ENCODE assay signal across 8 cellular contexts in the genomic region with DNA sequence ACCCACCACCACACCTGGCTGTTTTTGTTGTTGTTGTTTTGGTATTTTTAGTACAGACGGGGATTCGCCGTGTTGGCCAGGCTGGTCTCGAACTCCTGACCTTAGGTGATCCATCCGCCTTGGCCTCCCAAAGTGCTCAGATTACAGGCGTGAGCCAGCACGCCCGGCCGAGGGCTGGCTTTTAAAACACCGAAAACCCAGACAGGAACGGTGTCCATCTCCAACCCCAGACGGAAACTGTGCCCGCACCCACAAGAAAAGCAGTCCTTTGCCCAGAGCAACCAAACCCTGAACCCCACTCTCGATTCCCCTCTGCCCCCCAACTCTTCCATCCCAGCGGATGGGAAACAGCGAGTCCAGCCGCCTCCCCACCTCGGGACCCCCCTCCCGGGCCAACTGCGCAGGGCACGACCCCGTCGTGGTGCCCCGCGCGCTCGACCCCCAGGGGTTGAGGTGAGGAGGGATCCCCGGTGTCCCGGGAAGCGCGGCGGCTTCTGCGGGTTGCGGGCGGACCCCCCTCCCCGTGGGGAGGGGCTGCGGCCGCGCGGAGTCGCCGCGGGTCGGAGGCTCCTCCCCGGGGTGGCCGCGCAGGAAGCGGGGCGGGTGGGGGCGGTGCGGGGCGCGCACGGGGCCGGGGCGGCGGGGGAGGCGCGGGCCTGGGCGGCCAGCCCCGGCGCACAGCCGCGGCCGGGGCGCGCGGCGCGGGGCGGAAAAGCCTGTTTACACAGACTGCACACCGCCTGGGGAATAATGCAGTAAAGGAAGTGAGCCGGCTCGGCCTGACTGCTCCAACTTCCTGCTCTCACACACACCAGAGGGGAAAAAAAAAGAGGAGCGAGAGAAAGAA. TPM values are rescaled to one million over a fixed set of nuclear protein-coding genes. Genes with fewer than 3 reads are reported as not detected.
DNase-seq lines count a peak whose midpoint lies in the region; ATAC-seq, FAIRE-seq and TF ChIP-seq lines count a peak whose summit lies in the region.

Gene ELK3, plus strand, starts transcription at position 651 of the 847 bp plus-strand sequence.

- ATAC-seq in GM19372 (IDR thresholded peaks at IDR 0.05; ENCODE audit: low read depth, unreplicated experiment) (peak; percentile 41), HG03571 (IDR thresholded peaks at IDR 0.05; ENCODE audit: unreplicated experiment) (peak; percentile 44), natural killer cell (peak; percentile 51 to 73 (median 72))

- TF ChIP-seq EP300 in transverse colon (IDR thresholded peaks at IDR 0.05; ENCODE audit: low read depth), result no peak

- 8% methylated on average over 49 of the region's 75 CpGs; no CpG with 5 or more reads in 1 of the 2 donors for WGBS in transverse colon (ENCODE audit: low coverage in 1 of 2), 2 donors

- FAIRE-seq in RCC 7860 (lab: Jason Lieb, UNC), result no peak

- H3K27me3 Mint-ChIP-seq in CD14-positive monocyte (ENCODE audit: low read depth in 3 of 3), result peaks cover 0 to 5% (median 2%) of the 10 kb centered on the region in 3 donors
- H3K27me3 Mint-ChIP-seq in natural killer cell (ENCODE audit: low read depth in 2 of 2), result no peaks in the 10 kb centered on the region

- intact Hi-C loops in CD14-positive monocyte (cut with micrococcal nuclease) (loop anchor here in 1 of 2 donors (2.0 kb wide), 1 partner anchor 17 kb away; no protein-coding TSS in a partner anchor), natural killer cell (cut with micrococcal nuclease) (loop anchor here (2.0 kb wide), 2 partner anchors 21 to 207 kb away; partner anchors contain the start of gene CDK17), transverse colon (cut with DNase I; ENCODE audit: low total_unique reads) (no loop called here)

- no peaks in the 10 kb centered on the region for H3K9me3 Mint-ChIP-seq in CD14-positive monocyte
- no peaks in the 10 kb centered on the region for H3K9me3 Mint-ChIP-seq in natural killer cell

- no peaks in the 10 kb centered on the region for H3K27me3 ChIP-seq in transverse colon

- TF ChIP-seq CTCF in CD14-positive monocyte (IDR thresholded peaks at IDR 0.05) (no peak), fibroblast of pulmonary artery (IDR thresholded peaks at IDR 0.05; ENCODE audit: low read length, missing control alignments) (no peak), natural killer cell (IDR thresholded peaks at IDR 0.05) (no peak), transverse colon (IDR thresholded peaks at IDR 0.05) (no peak)

- peak within 1 kb of the TSS; percentile 80 to 90 (median 85) for H3K27ac ChIP-seq in transverse colon

- H3K36me3 Mint-ChIP-seq in CD14-positive monocyte, result peaks cover 0 to 2% of the 10 kb centered on the region in 2 donors
- no peaks in the 10 kb centered on the region for H3K36me3 Mint-ChIP-seq in natural killer cell

- DNase-seq in CD14-positive monocyte (ENCODE audit: low spot score), result peak; percentile 61
- peak; percentile 56 for DNase-seq in RCC 7860 (ENCODE audit: low spot score)
- DNase-seq in activated effector memory CD4-positive, alpha-beta T cell treated with anti-CD3 and anti-CD28 coated beads, Interleukin-2, amount 50 U/mL, for 16 hours, result peak; percentile 87
- peak; percentile 82 for DNase-seq in fibroblast of pulmonary artery (ENCODE audit: low read depth)
- DNase-seq in natural killer cell, result peak; percentile 59
- DNase-seq in transverse colon, result peak; percentile 78

- no peaks in the 10 kb centered on the region for H3K36me3 ChIP-seq in transverse colon

- TF ChIP-seq POLR2A in transverse colon (IDR thresholded peaks at IDR 0.05), result peak; percentile 37

- peak within 1 kb of the TSS; percentile 98 to 99 for H3K4me3 Mint-ChIP-seq in CD14-positive monocyte
- H3K4me3 Mint-ChIP-seq in natural killer cell, result peak within 1 kb of the TSS; percentile 99

- H3K27ac Mint-ChIP-seq in CD14-positive monocyte (peak within 1 kb of the TSS; percentile 94 to 99 (median 98)), natural killer cell (peak within 1 kb of the TSS; percentile 97)

- in situ Hi-C loops in transverse colon (cut with MboI; ENCODE audit: low pct_ligation_motif_present in 1 of 4, low pct_unique_long_range_greater_than_20kb in 1 of 4, low sequenced_read_pairs in 3 of 4), result no loop called here

- peaks cover 0 to 36% (median 8%) of the 10 kb centered on the region in 4 donors for H3K4me1 ChIP-seq in transverse colon

- H3K4me3 ChIP-seq in fibroblast of pulmonary artery (replicated peaks; ENCODE audit: low read depth, low read length) (peak within 1 kb of the TSS; percentile 94), transverse colon (peak within 1 kb of the TSS; percentile 63 to 93 (median 74))

- H3K9me3 ChIP-seq in transverse colon, result no peaks in the 10 kb centered on the region

- H3K4me1 Mint-ChIP-seq in CD14-positive monocyte (peaks cover 34% of the 10 kb centered on the region), natural killer cell (peaks cover 25 to 38% of the 10 kb centered on the region in 2 donors)

RNA-seq across cellular contexts. Expression of gene ELK3, which starts in this region (rescaled TPM):
- polyA plus RNA-seq in CD14-positive monocyte, result 10 to 100 TPM; 12.1 to 14.6 TPM
- total RNA-seq in natural killer cell, result 10 to 100 TPM; 17.8 to 28.8 (median 20.9) TPM
- 10 to 100 TPM in 1 of 4 donors, 1 to 10 TPM in 3; 2.2 to 11.3 (median 5.3) TPM for total RNA-seq in transverse colon

Comparison
In these comparisons a context has a peak if more than half of its experiments do, and no peak if none do; other contexts are left out.
1. Peak in every context shown above with its lines: DNase-seq, ATAC-seq, H3K4me3 ChIP-seq and H3K27ac ChIP-seq.